ENCODE assay signal across 1 cellular context in genomic region chr2:69829243-69830044, GRCh38.
TF ChIP-seq lines count a peak whose summit lies in the region.

Gene GMCL1 (plus strand): TSS chr2:69829660. CDS start chr2:69829893, 233 bp downstream.

TF ChIP-seq in H1, 55 proteins besides CTCF, POLR2A, EP300 and RAD21 (continued from another document):
- no peak for TF ChIP-seq SP2 (IDR thresholded peaks at IDR 0.05; ENCODE audit: low read length)
- TF ChIP-seq CHD1 (IDR thresholded peaks at IDR 0.05; ENCODE audit: low read depth, low read length) = no peak
- peak; percentile 74 for TF ChIP-seq PHF8 (conservative IDR thresholded peaks at IDR 0.05; ENCODE audit: low read depth, low read length)
- TF ChIP-seq KDM5A (IDR thresholded peaks at IDR 0.05; ENCODE audit: low read length) = no peak
- TF ChIP-seq BRCA1 (IDR thresholded peaks at IDR 0.05; ENCODE audit: low read depth, low read length) = no peak
- TF ChIP-seq CHD2 (IDR thresholded peaks at IDR 0.05; ENCODE audit: low read length) = no peak
- peak; percentile 98 for TF ChIP-seq MAX (IDR thresholded peaks at IDR 0.05)
- TF ChIP-seq CREB1 (IDR thresholded peaks at IDR 0.05) = peak; percentile 97
- TF ChIP-seq TAF1 (IDR thresholded peaks at IDR 0.05; ENCODE audit: low read depth, low read length) = peak; percentile 85
- TF ChIP-seq CBX5 (IDR thresholded peaks at IDR 0.05; ENCODE audit: low read depth, low read length) = no peak
- TF ChIP-seq SRF (IDR thresholded peaks at IDR 0.05; ENCODE audit: low read depth, low read length) = 0 out of 2 replicates have a peak, but pooled peaks have one; percentile 19
- peak; percentile 99 for TF ChIP-seq CEBPB (IDR thresholded peaks at IDR 0.05; ENCODE audit: low read depth, low read length)
- TF ChIP-seq POLR2AphosphoS5 (IDR thresholded peaks at IDR 0.05; ENCODE audit: low read depth, low read length) = peak; percentile 94
- no peak for TF ChIP-seq SIX5 (IDR thresholded peaks at IDR 0.05; ENCODE audit: low read depth, low read length)
- TF ChIP-seq FOSL1 (IDR thresholded peaks at IDR 0.05; ENCODE audit: insufficient read depth, low read depth, low read length) = no peak
- TF ChIP-seq SIN3A (conservative IDR thresholded peaks at IDR 0.05 in 1 of 2, IDR thresholded peaks at IDR 0.05 in 1 of 2; ENCODE audit: low read depth in 1 of 2, low read length in 2 of 2) = peak in 1 of 2 experiments; percentile 54; a peak in 1 of 4 replicates
- no peak for TF ChIP-seq RXRA (IDR thresholded peaks at IDR 0.05; ENCODE audit: insufficient read depth, low read depth, low read length)
- TF ChIP-seq ASH2L (IDR thresholded peaks at IDR 0.05; ENCODE audit: low read length) = peak; percentile 69
- peak; percentile 75; the same call in 1 of the 2 replicates for TF ChIP-seq TBP (IDR thresholded peaks at IDR 0.05; ENCODE audit: low read depth, low read length)
- TF ChIP-seq BCL11A (IDR thresholded peaks at IDR 0.05; ENCODE audit: low read depth in 2 of 2, low read length in 2 of 2) = no peak
- TF ChIP-seq GABPA (IDR thresholded peaks at IDR 0.05; ENCODE audit: borderline replicate concordance, insufficient read depth, low read length) = no peak
- no peak for TF ChIP-seq USF2 (IDR thresholded peaks at IDR 0.05; ENCODE audit: low read length)
- peak; percentile 53; the same call in 1 of the 2 replicates for TF ChIP-seq RBBP5 (IDR thresholded peaks at IDR 0.05; ENCODE audit: borderline replicate concordance, low read depth, low read length)
- TF ChIP-seq SP4 (IDR thresholded peaks at IDR 0.05; ENCODE audit: low read length) = peak; percentile 69; the same call in 1 of the 2 replicates
- no peak; the same call in 1 of the 2 replicates for TF ChIP-seq BACH1 (IDR thresholded peaks at IDR 0.05; ENCODE audit: low read length)
- TF ChIP-seq SIRT6 (IDR thresholded peaks at IDR 0.05; ENCODE audit: low read length) = no peak
- peak; percentile 94 for TF ChIP-seq NRF1 (IDR thresholded peaks at IDR 0.05; ENCODE audit: low read depth, low read length)
- no peak for TF ChIP-seq HDAC6 (IDR thresholded peaks at IDR 0.05; ENCODE audit: low read depth, low read length)
- no peak for TF ChIP-seq JUND (IDR thresholded peaks at IDR 0.05; ENCODE audit: low read length)
- TF ChIP-seq MAFK (IDR thresholded peaks at IDR 0.05; ENCODE audit: low read depth, low read length) = no peak
- peak; percentile 98 for TF ChIP-seq E2F6 (IDR thresholded peaks at IDR 0.05)
- TF ChIP-seq SP1 (IDR thresholded peaks at IDR 0.05; ENCODE audit: low read depth, low read length) = peak; percentile 59; the same call in 1 of the 2 replicates
- 0 out of 4 replicates have a peak, but pooled peaks of 1 of the 2 experiments have one; percentile 34 for TF ChIP-seq HDAC2 (IDR thresholded peaks at IDR 0.05; ENCODE audit: borderline replicate concordance in 1 of 2, low read depth in 2 of 2, low read length in 2 of 2)
- no peak for TF ChIP-seq NANOG (IDR thresholded peaks at IDR 0.05; ENCODE audit: insufficient read depth, low read depth, low read length, poor library complexity, severe bottlenecking)
